ENCODE assay signal across 20 cellular contexts in the genomic region with DNA sequence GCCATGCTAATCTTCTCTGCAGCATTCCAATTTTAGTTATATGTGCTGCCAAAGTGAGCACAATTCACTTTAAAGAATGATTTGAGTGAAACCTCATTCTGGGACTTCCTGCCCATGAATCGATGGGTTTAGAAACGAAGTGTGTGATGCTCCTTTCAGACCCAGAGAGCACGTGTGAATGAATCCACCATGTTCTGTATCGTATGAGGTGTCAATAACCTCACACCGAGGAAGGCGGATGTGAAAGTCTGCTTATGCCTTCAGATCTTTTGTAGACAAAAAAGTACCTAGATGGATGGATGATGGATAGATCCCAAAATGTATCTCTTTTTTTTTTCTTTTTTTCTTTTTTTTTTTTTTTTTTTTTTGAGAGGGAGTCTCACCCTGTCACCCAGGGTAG. TPM values are rescaled to one million over a fixed set of nuclear protein-coding genes. Genes with fewer than 3 reads are reported as not detected.
DNase-seq lines count a peak whose midpoint lies in the region; ATAC-seq and TF ChIP-seq lines count a peak whose summit lies in the region.
"Had no signal": no experiment of that assay in that cellular context is flagged by ENCODE, and none has a peak within 500 bp of the region (broad histone marks: within the 10 kb centered on the region; RNA-seq: fewer than 3 reads in every experiment).

No MANE protein-coding gene starts in this region.

- TF ChIP-seq CTCF in GM13977 (IDR thresholded peaks at IDR 0.05; ENCODE audit: extremely low read depth, insufficient read depth, missing control alignments) (no peak), natural killer cell (IDR thresholded peaks at IDR 0.05) (no peak)

- peaks cover 4 to 10% of the 10 kb centered on the region in 2 donors for H3K9me3 Mint-ChIP-seq in activated T-cell treated with anti-CD3 and anti-CD28 coated beads, Interleukin-2, amount 50 U/mL, for 72 hours
- H3K9me3 Mint-ChIP-seq in activated naive CD4-positive, alpha-beta T cell treated with anti-CD3 and anti-CD28 coated beads, Interleukin-2, amount 50 U/mL, for 24 hours = no peaks in the 10 kb centered on the region
- no peaks in the 10 kb centered on the region for H3K9me3 Mint-ChIP-seq in natural killer cell
- H3K9me3 Mint-ChIP-seq: endodermal cell had no signal

- peak overlapping the region; percentile 47 to 49 for H3K4me3 Mint-ChIP-seq in activated T-cell treated with anti-CD3 and anti-CD28 coated beads, Interleukin-2, amount 50 U/mL, for 72 hours
- H3K4me3 Mint-ChIP-seq in activated naive CD4-positive, alpha-beta T cell treated with anti-CD3 and anti-CD28 coated beads, Interleukin-2, amount 50 U/mL, for 24 hours = peak overlapping the region; percentile 40
- H3K4me3 Mint-ChIP-seq in natural killer cell = no peak overlapping the region
- H3K4me3 Mint-ChIP-seq: endodermal cell had no signal

- peaks cover 98% of the 10 kb centered on the region for H3K4me1 Mint-ChIP-seq in activated T-cell treated with anti-CD3 and anti-CD28 coated beads, Interleukin-2, amount 50 U/mL, for 72 hours (ENCODE audit: low read depth)
- peaks cover 85% of the 10 kb centered on the region for H3K4me1 Mint-ChIP-seq in activated naive CD4-positive, alpha-beta T cell treated with anti-CD3 and anti-CD28 coated beads, Interleukin-2, amount 50 U/mL, for 24 hours
- peaks cover 26 to 31% of the 10 kb centered on the region in 2 donors for H3K4me1 Mint-ChIP-seq in natural killer cell
- H3K4me1 Mint-ChIP-seq: endodermal cell had no signal

- no peaks in the 10 kb centered on the region for H3K27me3 Mint-ChIP-seq in activated T-cell treated with anti-CD3 and anti-CD28 coated beads, Interleukin-2, amount 50 U/mL, for 72 hours (ENCODE audit: low read depth)
- no peaks in the 10 kb centered on the region for H3K27me3 Mint-ChIP-seq in activated naive CD4-positive, alpha-beta T cell treated with anti-CD3 and anti-CD28 coated beads, Interleukin-2, amount 50 U/mL, for 24 hours
- peaks cover 38 to 54% of the 10 kb centered on the region in 2 donors for H3K27me3 Mint-ChIP-seq in natural killer cell (ENCODE audit: low read depth in 2 of 2)

- H3K36me3 Mint-ChIP-seq in activated T-cell treated with anti-CD3 and anti-CD28 coated beads, Interleukin-2, amount 50 U/mL, for 72 hours (ENCODE audit: insufficient read depth in 2 of 2) = peaks cover 23 to 67% of the 10 kb centered on the region in 2 donors
- peaks cover 35% of the 10 kb centered on the region for H3K36me3 Mint-ChIP-seq in activated naive CD4-positive, alpha-beta T cell treated with anti-CD3 and anti-CD28 coated beads, Interleukin-2, amount 50 U/mL, for 24 hours
- H3K36me3 Mint-ChIP-seq in natural killer cell = no peaks in the 10 kb centered on the region

- H3K27ac Mint-ChIP-seq in activated T-cell treated with anti-CD3 and anti-CD28 coated beads, Interleukin-2, amount 50 U/mL, for 72 hours = peak overlapping the region; percentile 30
- H3K27ac Mint-ChIP-seq in activated naive CD4-positive, alpha-beta T cell treated with anti-CD3 and anti-CD28 coated beads, Interleukin-2, amount 50 U/mL, for 24 hours = peak overlapping the region; percentile 56
- no peak overlapping the region for H3K27ac Mint-ChIP-seq in natural killer cell
- H3K27ac Mint-ChIP-seq: endodermal cell had no signal

- in situ Hi-C loops in GM13977 (cut with MboI; ENCODE audit: low pct_unique_long_range_greater_than_20kb, low sequenced_read_pairs, unreplicated experiment) = no loop called here

- peak in 1 of 2 donors; percentile 62 for DNase-seq in activated T-cell treated with anti-CD3 and anti-CD28 coated beads, Interleukin-2, amount 50 U/mL, for 72 hours
- no peak for DNase-seq in activated T-cell treated with anti-CD3 and anti-CD28 coated beads, Interleukin-2, amount 50 U/mL, for 48 hours
- DNase-seq in GM13977 (ENCODE audit: low spot score) (peak; percentile 52), natural killer cell (no peak), foreskin melanocyte (no peak), HPDE6-E6E7 (ENCODE audit: extremely low spot score) (no peak), H4 (ENCODE audit: low spot score) (no peak)
- DNase-seq: anterior cingulate cortex, endodermal cell, heart left ventricle, Karpas-422, NCI-H1105, NCI-H526 treated with DMSO at 0.1 percent for 48 hours, SHP77 had no signal

- peak; percentile 28 to 41 for ATAC-seq in activated T-cell treated with anti-CD3 and anti-CD28 coated beads, Interleukin-2, amount 50 U/mL, for 72 hours (replicated peaks in 1 of 2)
- peak; percentile 49 to 60 (median 51) for ATAC-seq in natural killer cell
- ATAC-seq: heart left ventricle had no signal

- intact Hi-C loops in natural killer cell (cut with micrococcal nuclease) = no loop called here

RNA-seq across cellular contexts. Expression of a gene that starts 13.8 kb away (rescaled TPM):
- total RNA-seq in activated T-cell treated with anti-CD3 and anti-CD28 coated beads, Interleukin-2, amount 50 U/mL, for 72 hours = 10 to 100 TPM; 54.5 to 57.4 TPM
- total RNA-seq in natural killer cell = 1 to 10 TPM in 2 of 3 donors, under 1 TPM in 1; 0.66 to 5.0 (median 2.0) TPM
- not detected in 2 replicates for total RNA-seq in H4 (2014; rRNA removed; shearing (Covaris generic))
- total RNA-seq: cerebellum, endodermal cell, osteoblast had no signal

RNA-seq across cellular contexts. Expression of a gene that starts 21.7 kb away (rescaled TPM):
- total RNA-seq in activated T-cell treated with anti-CD3 and anti-CD28 coated beads, Interleukin-2, amount 50 U/mL, for 72 hours = 10 to 100 TPM; 57.1 to 91.9 TPM
- total RNA-seq in natural killer cell = under 1 TPM in 1 of 3 donors, not detected in 2; 0.25 TPM
- total RNA-seq in H4 (2014; rRNA removed; shearing (Covaris generic)) = 3.2 and 6.9 TPM in 2 replicates
- total RNA-seq: endodermal cell, osteoblast had no signal

RNA-seq across cellular contexts. Expression of a gene that starts 51.2 kb away (rescaled TPM):
- 1 to 10 TPM in 1 of 2 donors, under 1 TPM in 1; 0.97 to 1.7 TPM for total RNA-seq in activated T-cell treated with anti-CD3 and anti-CD28 coated beads, Interleukin-2, amount 50 U/mL, for 72 hours
- not detected for total RNA-seq in natural killer cell
- not detected in 2 replicates for total RNA-seq in H4 (2014; rRNA removed; shearing (Covaris generic))
- total RNA-seq: cerebellum, heart left ventricle, liver, osteoblast, right atrium auricular region, subcutaneous adipose tissue had no signal

Comparison
In these comparisons a context has a peak if more than half of its experiments do, and no peak if none do; other contexts are left out.
1. H3K27ac Mint-ChIP-seq: peak in activated T-cell treated with anti-CD3 and anti-CD28 coated beads, Interleukin-2, amount 50 U/mL, for 72 hours (single experiment) and activated naive CD4-positive, alpha-beta T cell treated with anti-CD3 and anti-CD28 coated beads, Interleukin-2, amount 50 U/mL, for 24 hours (single experiment); none in natural killer cell (0 of 2).
2. RNA of a gene that starts 13.8 kb away (total RNA-seq): 54.5 to 57.4 TPM in activated T-cell treated with anti-CD3 and anti-CD28 coated beads, Interleukin-2, amount 50 U/mL, for 72 hours; 0.66 to 5.0 TPM in natural killer cell and not detected in H4; every median in the first group is over 4 times any median in the second.